ENCODE assay signal across 22 cellular contexts in the genomic region with DNA sequence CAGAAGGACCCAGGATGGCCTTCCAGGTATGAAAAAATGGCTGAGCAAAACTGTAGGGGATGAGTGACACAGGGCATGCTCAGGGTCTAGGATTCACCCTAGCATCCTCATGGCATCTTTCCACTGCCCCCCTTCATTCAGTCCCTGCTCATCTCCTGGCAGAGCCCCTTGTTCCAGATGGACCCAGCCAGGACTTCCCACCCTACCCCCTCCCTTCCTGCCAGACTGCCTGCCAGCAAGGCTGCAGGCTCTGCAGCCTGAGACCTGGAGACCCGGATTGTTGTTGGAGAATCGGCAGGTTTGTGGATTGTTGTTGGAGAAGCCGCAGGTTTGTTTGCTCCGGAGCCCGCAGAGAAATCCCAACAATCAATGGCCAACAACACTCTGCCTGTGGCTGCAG. TPM values are rescaled to one million over a fixed set of nuclear protein-coding genes. Genes with fewer than 3 reads are reported as not detected.
DNase-seq lines count a peak whose midpoint lies in the region; TF ChIP-seq lines count a peak whose summit lies in the region.
"Had no signal": no experiment of that assay in that cellular context is flagged by ENCODE, and none has a peak within 500 bp of the region (broad histone marks: within the 10 kb centered on the region; RNA-seq: fewer than 3 reads in every experiment).

No MANE protein-coding gene starts in this region.

- TF ChIP-seq POLR2A in lower leg skin (IDR thresholded peaks at IDR 0.05), result no peak

- H3K4me3 ChIP-seq in lower leg skin (ENCODE audit: low read depth, poor library complexity, severe bottlenecking), result no peak overlapping the region
- H3K4me3 ChIP-seq in GM23248, result no peak overlapping the region
- H3K4me3 ChIP-seq: GM23338, MG63 had no signal

- WGBS in lower leg skin, 2 donors, result 41 to 54% methylated on average over 5 of the region's 5 CpGs
- WGBS in GM23248 (ENCODE audit: low coverage in 1 of 2, low lambda C conversion rate in 2 of 2, missing lambda C conversion rate in 2 of 2), 2 experiments, result 60 to 79% methylated on average over 5 of the region's 5 CpGs

- H3K9me3 ChIP-seq in GM23248 (ENCODE audit: low read depth), result no peaks in the 10 kb centered on the region
- H3K9me3 ChIP-seq: MG63 had no signal

- no peaks in the 10 kb centered on the region for H3K9me2 ChIP-seq in GM23248 (ENCODE audit: insufficient read depth)

- H3K4me1 ChIP-seq in GM23248 (ENCODE audit: insufficient read depth), result no peaks in the 10 kb centered on the region

- no peaks in the 10 kb centered on the region for H4K20me1 ChIP-seq in GM23248 (ENCODE audit: insufficient read depth)

- peaks cover 4% of the 10 kb centered on the region; the same call in 1 of the 2 replicates for H3K27me3 ChIP-seq in GM23248 (replicated peaks; ENCODE audit: insufficient read depth)

- in situ Hi-C loops in GM23248 (cut with MboI), result no loop called here

- intact Hi-C loops in lower leg skin (cut with DNase I; ENCODE audit: low total_unique reads), result no loop called here

- no peaks in the 10 kb centered on the region for H3K36me3 ChIP-seq in GM23248 (ENCODE audit: low read depth)
- H3K36me3 ChIP-seq: MG63 had no signal

- no peaks in the 10 kb centered on the region for H3F3A ChIP-seq in GM23248 (ENCODE audit: insufficient read depth)

- no peak overlapping the region for H3K27ac ChIP-seq in GM23248
- H3K27ac ChIP-seq: 22Rv1, C4-2B had no signal

- no peak for TF ChIP-seq CTCF in lower leg skin (IDR thresholded peaks at IDR 0.05)

- no peak overlapping the region for H3K9ac ChIP-seq in GM23248

- H3K79me2 ChIP-seq in GM23248 (ENCODE audit: insufficient read depth), result no peaks in the 10 kb centered on the region

- peak; percentile 41 for DNase-seq in DMS 273 (lab: John Stamatoyannopoulos, UW; ENCODE audit: unreplicated experiment)
- no peak for DNase-seq in DMS 273 treated with DMSO at 0.1 percent for 48 hours (lab: John Stamatoyannopoulos, UW)
- peak; percentile 65 for DNase-seq in COLO668 (lab: John Stamatoyannopoulos, UW; ENCODE audit: unreplicated experiment)
- peak; percentile 53 for DNase-seq in NCI-H1092 treated with DMSO at 0.1 percent for 48 hours (lab: John Stamatoyannopoulos, UW)
- DNase-seq in NCI-H345 (lab: John Stamatoyannopoulos, UW), result peak; percentile 42
- DNase-seq in lower leg skin (ENCODE audit: low spot score in 2 of 2), result no peak
- no peak for DNase-seq in GM23248
- no peak for DNase-seq in hippocampal formation (lab: John Stamatoyannopoulos, UW)
- DNase-seq: AML-193, DMS53, Kasumi-1, MG63, NCI-H1048, NCI-H2081 treated with DMSO at 0.1 percent for 48 hours, NCI-H82, PC-3, RPMI8226, SHP77 treated with DMSO at 0.1 percent for 48 hours, T-helper 1 cell had no signal

- no peak overlapping the region for H2AFZ ChIP-seq in GM23248
- H2AFZ ChIP-seq: GM23338 had no signal

- no peak overlapping the region for H3K4me2 ChIP-seq in GM23248 (ENCODE audit: unreplicated experiment)
- H3K4me2 ChIP-seq: GM23338 had no signal

RNA-seq across cellular contexts. Expression of gene SEZ6, which starts 6.6 kb away (rescaled TPM):
- not detected for total RNA-seq in lower leg skin
- not detected in 2 replicates for total RNA-seq in GM23248 (2014; rRNA removed; shearing (Covaris generic))
- polyA plus RNA-seq in GM23248 (2016; fragmentation: Nextera tagmentation; extraction: Ambion mirVana), result not detected in 2 replicates
- total RNA-seq: PC-3 had no signal

RNA-seq across cellular contexts. Expression of gene PIPOX, which starts 43.7 kb away (rescaled TPM):
- 1 to 10 TPM in 3 of 4 donors, under 1 TPM in 1; 0.80 to 2.5 (median 1.5) TPM for total RNA-seq in lower leg skin
- total RNA-seq in GM23248 (2014; rRNA removed; shearing (Covaris generic)), result not detected in 2 replicates
- not detected in 2 replicates for polyA plus RNA-seq in GM23248 (2016; fragmentation: Nextera tagmentation; extraction: Ambion mirVana)

RNA-seq across cellular contexts. Expression of gene PHF12, which starts 47.9 kb away (rescaled TPM):
- total RNA-seq in lower leg skin, result 10 to 100 TPM; 24.4 to 52.9 (median 42.7) TPM
- 27.7 and 46.9 TPM in 2 replicates for total RNA-seq in GM23248 (2014; rRNA removed; shearing (Covaris generic))
- polyA plus RNA-seq in GM23248 (2016; fragmentation: Nextera tagmentation; extraction: Ambion mirVana), result 5.9 and 6.1 TPM in 2 replicates

Comparison
In these comparisons a context has a peak if more than half of its experiments do, and no peak if none do; other contexts are left out.
1. DNase-seq: peak in DMS 273 (single experiment), COLO668 (single experiment), NCI-H1092 treated with DMSO at 0.1 percent for 48 hours (single experiment) and NCI-H345 (single experiment); none in DMS 273 treated with DMSO at 0.1 percent for 48 hours (single experiment), lower leg skin (0 of 2), GM23248 (single experiment) and hippocampal formation (0 of 2).